Comparison of ENCODE assay signal across 27 cellular contexts in genomic region chr12:66883545-66883944, GRCh38.
"Had no signal": no experiment of that assay in that cellular context is flagged by ENCODE, and none has a peak within 500 bp of the region (broad histone marks: within the 10 kb centered on the region; RNA-seq: fewer than 3 reads in every experiment).

No MANE protein-coding gene starts in this region.

- ATAC-seq: activated CD4-positive, CD25-positive, alpha-beta regulatory T cell treated with anti-CD3 and anti-CD28 coated beads, Interleukin-2, amount 50 U/mL, for 24 hours; activated CD8-positive, alpha-beta T cell treated with anti-CD3 and anti-CD28 coated beads for 36 hours; activated T-cell treated with anti-CD3 and anti-CD28 coated beads, Interleukin-2, amount 50 U/mL, for 4 hours; activated T-helper 17 cell treated with anti-CD3 and anti-CD28 coated beads, Interleukin-2, amount 50 U/mL, for 72 hours; esophagus mucosa had no signal

- FAIRE-seq: astrocyte, frontal cortex had no signal

- DNase-seq: activated B cell treated with CpG ODN at 0.5 μM for 24 hours; activated CD4-positive, alpha-beta T cell treated with anti-CD3 and anti-CD28 coated beads for 48 hours; activated CD4-positive, alpha-beta T cell treated with anti-CD3 and anti-CD28 coated beads, Interleukin-2, amount 50 U/mL, for 1 hour; activated CD4-positive, alpha-beta T cell treated with anti-CD3 and anti-CD28 coated beads, Interleukin-2, amount 50 U/mL, for 48 hours; activated CD8-positive, alpha-beta memory T cell treated with anti-CD3 and anti-CD28 coated beads for 24 hours; activated CD8-positive, alpha-beta T cell treated with anti-CD3 and anti-CD28 coated beads for 36 hours; activated effector memory CD4-positive, alpha-beta T cell treated with Interleukin-2 at 50 U/mL for 16 hours; activated gamma-delta T cell treated with Interleukin-2 at 50 U/mL for 16 hours; activated naive CD4-positive, alpha-beta T cell treated with anti-CD3 and anti-CD28 coated beads, Interleukin-2, amount 50 U/mL, for 16 hours; activated naive CD4-positive, alpha-beta T cell treated with Interleukin-2 at 50 U/mL for 16 hours; activated T-cell treated with anti-CD3 and anti-CD28 coated beads, Interleukin-2, amount 50 U/mL, for 4 hours; amniotic stem cell; anterior cingulate cortex; brain microvascular endothelial cell; dorsolateral prefrontal cortex; effector memory CD4-positive, alpha-beta T cell; endodermal cell; foreskin fibroblast; head of caudate nucleus; T1000; WERI-Rb-1 had no signal

- H3K27ac ChIP-seq: brain microvascular endothelial cell, coronary artery, dorsolateral prefrontal cortex, WERI-Rb-1 had no signal

- H3K4me3 ChIP-seq: coronary artery, dorsolateral prefrontal cortex had no signal

- H3K36me3 ChIP-seq: brain microvascular endothelial cell, WERI-Rb-1 had no signal
